In the genomic region with DNA sequence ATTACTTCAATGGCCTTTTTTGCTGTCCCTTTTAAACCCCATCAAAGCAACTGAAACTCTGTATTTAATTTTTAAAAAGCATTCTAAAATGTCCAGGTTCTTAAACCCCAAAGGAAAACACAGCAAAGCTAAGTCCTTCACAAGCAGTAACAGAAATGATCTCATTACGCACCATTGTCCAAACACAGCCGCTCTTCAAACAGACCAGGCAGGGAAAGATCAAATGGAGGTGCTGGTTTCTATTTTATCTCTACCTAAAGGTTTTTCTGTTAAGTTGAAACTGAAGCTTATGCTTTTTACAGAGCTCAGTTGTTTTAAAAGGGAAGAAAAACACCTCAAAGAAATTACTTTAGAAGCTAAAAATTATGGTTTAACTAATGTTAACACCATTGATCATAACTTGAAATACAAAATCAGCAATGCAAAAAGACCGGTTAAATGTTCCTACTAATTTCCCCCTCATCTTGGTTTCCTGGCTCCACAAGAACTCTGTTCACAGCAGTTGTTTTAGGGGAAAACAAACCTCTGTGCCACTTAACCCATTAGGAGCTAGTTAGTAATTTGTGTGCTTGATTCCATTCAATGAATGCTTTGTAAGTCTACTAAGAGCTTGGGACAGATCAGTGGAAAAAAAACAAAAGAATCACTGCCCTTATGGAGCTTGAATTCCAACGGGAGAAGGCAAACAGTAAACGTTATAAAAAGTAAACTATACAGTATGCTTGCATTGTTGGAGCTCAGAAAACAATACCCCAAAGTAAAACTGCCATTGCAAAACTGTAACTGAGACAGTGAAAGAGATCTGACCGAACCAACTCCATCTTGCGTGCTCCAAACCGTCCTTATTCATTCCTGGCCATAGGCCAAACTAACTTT, we compare ENCODE assay signal across 1 cellular context.
TF ChIP-seq lines count a peak whose summit lies in the region.

No MANE protein-coding gene starts in this region.

TF ChIP-seq in HepG2, 621 proteins besides CTCF, POLR2A, EP300 and RAD21 (continued from another document and continues in another):
- TF ChIP-seq, protein P1, sequence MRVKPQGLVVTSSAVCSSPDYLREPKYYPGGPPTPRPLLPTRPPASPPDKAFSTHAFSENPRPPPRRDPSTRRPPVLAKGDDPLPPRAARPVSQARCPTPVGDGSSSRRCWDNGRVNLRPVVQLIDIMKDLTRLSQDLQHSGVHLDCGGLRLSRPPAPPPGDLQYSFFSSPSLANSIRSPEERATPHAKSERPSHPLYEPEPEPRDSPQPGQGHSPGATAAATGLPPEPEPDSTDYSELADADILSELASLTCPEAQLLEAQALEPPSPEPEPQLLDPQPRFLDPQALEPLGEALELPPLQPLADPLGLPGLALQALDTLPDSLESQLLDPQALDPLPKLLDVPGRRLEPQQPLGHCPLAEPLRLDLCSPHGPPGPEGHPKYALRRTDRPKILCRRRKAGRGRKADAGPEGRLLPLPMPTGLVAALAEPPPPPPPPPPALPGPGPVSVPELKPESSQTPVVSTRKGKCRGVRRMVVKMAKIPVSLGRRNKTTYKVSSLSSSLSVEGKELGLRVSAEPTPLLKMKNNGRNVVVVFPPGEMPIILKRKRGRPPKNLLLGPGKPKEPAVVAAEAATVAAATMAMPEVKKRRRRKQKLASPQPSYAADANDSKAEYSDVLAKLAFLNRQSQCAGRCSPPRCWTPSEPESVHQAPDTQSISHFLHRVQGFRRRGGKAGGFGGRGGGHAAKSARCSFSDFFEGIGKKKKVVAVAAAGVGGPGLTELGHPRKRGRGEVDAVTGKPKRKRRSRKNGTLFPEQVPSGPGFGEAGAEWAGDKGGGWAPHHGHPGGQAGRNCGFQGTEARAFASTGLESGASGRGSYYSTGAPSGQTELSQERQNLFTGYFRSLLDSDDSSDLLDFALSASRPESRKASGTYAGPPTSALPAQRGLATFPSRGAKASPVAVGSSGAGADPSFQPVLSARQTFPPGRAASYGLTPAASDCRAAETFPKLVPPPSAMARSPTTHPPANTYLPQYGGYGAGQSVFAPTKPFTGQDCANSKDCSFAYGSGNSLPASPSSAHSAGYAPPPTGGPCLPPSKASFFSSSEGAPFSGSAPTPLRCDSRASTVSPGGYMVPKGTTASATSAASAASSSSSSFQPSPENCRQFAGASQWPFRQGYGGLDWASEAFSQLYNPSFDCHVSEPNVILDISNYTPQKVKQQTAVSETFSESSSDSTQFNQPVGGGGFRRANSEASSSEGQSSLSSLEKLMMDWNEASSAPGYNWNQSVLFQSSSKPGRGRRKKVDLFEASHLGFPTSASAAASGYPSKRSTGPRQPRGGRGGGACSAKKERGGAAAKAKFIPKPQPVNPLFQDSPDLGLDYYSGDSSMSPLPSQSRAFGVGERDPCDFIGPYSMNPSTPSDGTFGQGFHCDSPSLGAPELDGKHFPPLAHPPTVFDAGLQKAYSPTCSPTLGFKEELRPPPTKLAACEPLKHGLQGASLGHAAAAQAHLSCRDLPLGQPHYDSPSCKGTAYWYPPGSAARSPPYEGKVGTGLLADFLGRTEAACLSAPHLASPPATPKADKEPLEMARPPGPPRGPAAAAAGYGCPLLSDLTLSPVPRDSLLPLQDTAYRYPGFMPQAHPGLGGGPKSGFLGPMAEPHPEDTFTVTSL (CRISPR knock-in tag; IDR thresholded peaks at IDR 0.05; ENCODE audit: borderline replicate concordance): peak; percentile 42; the same call in 1 of the 2 replicates
- no peak for TF ChIP-seq ZFP91 (CRISPR knock-in tag; IDR thresholded peaks at IDR 0.05; ENCODE audit: borderline replicate concordance)
- peak; percentile 12; the same call in 1 of the 2 replicates for TF ChIP-seq TFAP4 (IDR thresholded peaks at IDR 0.05; ENCODE audit: borderline replicate concordance, low read depth)
- no peak for TF ChIP-seq GLI4 (CRISPR knock-in tag; IDR thresholded peaks at IDR 0.05; ENCODE audit: borderline replicate concordance)
- no peak for TF ChIP-seq NFIB (CRISPR knock-in tag; IDR thresholded peaks at IDR 0.05; ENCODE audit: borderline replicate concordance)
- TF ChIP-seq PRDM15 (CRISPR knock-in tag; IDR thresholded peaks at IDR 0.05): no peak
- no peak for TF ChIP-seq CENPX (CRISPR knock-in tag; IDR thresholded peaks at IDR 0.05)
- no peak for TF ChIP-seq ZNF556 (CRISPR knock-in tag; IDR thresholded peaks at IDR 0.05; ENCODE audit: borderline replicate concordance)
- no peak for TF ChIP-seq NFE2 (CRISPR knock-in tag; IDR thresholded peaks at IDR 0.05)
- no peak for TF ChIP-seq ZNF891 (CRISPR knock-in tag; IDR thresholded peaks at IDR 0.05)
- TF ChIP-seq RCOR2 (CRISPR knock-in tag; IDR thresholded peaks at IDR 0.05): peak; percentile 10; the same call in 1 of the 2 replicates
- TF ChIP-seq FOXK2 (IDR thresholded peaks at IDR 0.05): no peak
- no peak for TF ChIP-seq ZNF777 (CRISPR knock-in tag; IDR thresholded peaks at IDR 0.05)
- no peak for TF ChIP-seq ZNF235 (CRISPR knock-in tag; IDR thresholded peaks at IDR 0.05; ENCODE audit: borderline replicate concordance)
- TF ChIP-seq NR2F6 (IDR thresholded peaks at IDR 0.05): no peak
- 0 out of 2 replicates have a peak, but pooled peaks have one; percentile 17 for TF ChIP-seq NR2F6 (CRISPR knock-in tag; IDR thresholded peaks at IDR 0.05)
- no peak for TF ChIP-seq REPIN1 (CRISPR knock-in tag; IDR thresholded peaks at IDR 0.05; ENCODE audit: borderline replicate concordance, low read depth)
- TF ChIP-seq ZNF773 (CRISPR knock-in tag; IDR thresholded peaks at IDR 0.05; ENCODE audit: borderline replicate concordance): no peak
- 0 out of 2 replicates have a peak, but pooled peaks have one; percentile 11 for TF ChIP-seq SIX1 (CRISPR knock-in tag; IDR thresholded peaks at IDR 0.05; ENCODE audit: borderline replicate concordance)
- no peak for TF ChIP-seq ZBTB40 (IDR thresholded peaks at IDR 0.05)
- no peak for TF ChIP-seq ZBTB40 (CRISPR knock-in tag; IDR thresholded peaks at IDR 0.05)
- TF ChIP-seq HMG20B (CRISPR knock-in tag; conservative IDR thresholded peaks at IDR 0.05): peak; percentile 55; the same call in 1 of the 2 replicates
- TF ChIP-seq, protein P2, sequence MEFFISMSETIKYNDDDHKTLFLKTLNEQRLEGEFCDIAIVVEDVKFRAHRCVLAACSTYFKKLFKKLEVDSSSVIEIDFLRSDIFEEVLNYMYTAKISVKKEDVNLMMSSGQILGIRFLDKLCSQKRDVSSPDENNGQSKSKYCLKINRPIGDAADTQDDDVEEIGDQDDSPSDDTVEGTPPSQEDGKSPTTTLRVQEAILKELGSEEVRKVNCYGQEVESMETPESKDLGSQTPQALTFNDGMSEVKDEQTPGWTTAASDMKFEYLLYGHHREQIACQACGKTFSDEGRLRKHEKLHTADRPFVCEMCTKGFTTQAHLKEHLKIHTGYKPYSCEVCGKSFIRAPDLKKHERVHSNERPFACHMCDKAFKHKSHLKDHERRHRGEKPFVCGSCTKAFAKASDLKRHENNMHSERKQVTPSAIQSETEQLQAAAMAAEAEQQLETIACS (CRISPR knock-in tag; IDR thresholded peaks at IDR 0.05): no peak
- TF ChIP-seq ZNF761 (CRISPR knock-in tag; conservative IDR thresholded peaks at IDR 0.05): no peak
- no peak for TF ChIP-seq ZSCAN21 (CRISPR knock-in tag; IDR thresholded peaks at IDR 0.05; ENCODE audit: borderline replicate concordance)
